25 cellular contexts compared by ENCODE assay signal in the genomic region with DNA sequence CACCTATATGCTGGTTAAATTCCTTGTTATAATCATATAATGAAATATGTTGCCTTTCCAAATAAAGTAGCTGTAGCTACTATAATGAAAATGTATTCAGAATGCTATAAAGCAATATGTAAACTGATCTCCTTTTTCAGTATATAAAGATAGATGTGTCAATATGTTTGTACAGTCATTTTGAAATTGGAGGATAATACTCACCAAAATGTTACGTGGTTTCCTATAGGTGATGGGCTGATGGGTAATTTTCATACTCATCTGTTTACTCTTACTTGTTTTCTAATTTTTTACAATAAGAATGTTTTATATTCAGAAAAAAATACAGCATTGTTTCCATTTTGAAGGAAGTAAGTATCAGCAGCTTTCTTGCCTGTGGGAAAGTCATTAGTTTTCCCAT.
"Had no signal": no experiment of that assay in that cellular context is flagged by ENCODE, and none has a peak within 500 bp of the region (broad histone marks: within the 10 kb centered on the region; RNA-seq: fewer than 3 reads in every experiment).

No MANE protein-coding gene starts in this region.

- H3K4me1 Mint-ChIP-seq: activated naive CD4-positive, alpha-beta T cell treated with anti-CD3 and anti-CD28 coated beads, Interleukin-2, amount 50 U/mL, for 24 hours; activated naive CD8-positive, alpha-beta T cell treated with anti-CD3 and anti-CD28 coated beads for 36 hours had no signal

- DNase-seq: activated CD4-positive, alpha-beta memory T cell treated with anti-CD3 and anti-CD28 coated beads, Interleukin-2, amount 10 ng/mL, durations not matched to agents 7 days and 5 days; activated CD4-positive, alpha-beta T cell treated with anti-CD3 and anti-CD28 coated beads, Interleukin-2, amount 10 ng/mL, durations not matched to agents 24 days and 14 days; activated CD4-positive, CD25-positive, alpha-beta regulatory T cell; activated CD8-positive, alpha-beta memory T cell treated with anti-CD3 and anti-CD28 coated beads, Interleukin-2, amount 50 U/mL, for 4 hours; activated effector memory CD4-positive, alpha-beta T cell treated with anti-CD3 and anti-CD28 coated beads, Interleukin-2, amount 50 U/mL, for 16 hours; activated naive CD4-positive, alpha-beta T cell treated with anti-CD3 and anti-CD28 coated beads for 36 hours; activated naive CD8-positive, alpha-beta T cell treated with anti-CD3 and anti-CD28 coated beads for 36 hours; activated naive CD8-positive, alpha-beta T cell treated with anti-CD3 and anti-CD28 coated beads, Interleukin-2, amount 50 U/mL, for 24 hours; activated T-cell treated with anti-CD3 and anti-CD28 coated beads, Interleukin-2, amount 50 U/mL, for 24 hours; adrenal gland; amygdala; aorta; body of pancreas; caudate nucleus; cortex of kidney; dermis blood vessel endothelial cell; effector CD4-positive, alpha-beta T cell; effector memory CD8-positive, alpha-beta T cell; erythroblast; foreskin keratinocyte; gastrocnemius medialis; glutamatergic neuron; heart left ventricle had no signal

- H3K4me3 Mint-ChIP-seq: activated CD4-positive, alpha-beta memory T cell treated with anti-CD3 and anti-CD28 coated beads, Interleukin-2, amount 10 ng/mL, durations not matched to agents 7 days and 5 days; activated CD4-positive, alpha-beta T cell treated with anti-CD3 and anti-CD28 coated beads, Interleukin-2, amount 10 ng/mL, durations not matched to agents 24 days and 14 days; activated naive CD4-positive, alpha-beta T cell treated with anti-CD3 and anti-CD28 coated beads for 36 hours; activated naive CD4-positive, alpha-beta T cell treated with anti-CD3 and anti-CD28 coated beads, Interleukin-2, amount 50 U/mL, for 24 hours; activated naive CD8-positive, alpha-beta T cell treated with anti-CD3 and anti-CD28 coated beads for 36 hours; activated naive CD8-positive, alpha-beta T cell treated with anti-CD3 and anti-CD28 coated beads, Interleukin-2, amount 50 U/mL, for 24 hours; activated T-cell treated with anti-CD3 and anti-CD28 coated beads, Interleukin-2, amount 50 U/mL, for 24 hours; effector memory CD8-positive, alpha-beta T cell had no signal

- H3K36me3 Mint-ChIP-seq: activated naive CD4-positive, alpha-beta T cell treated with anti-CD3 and anti-CD28 coated beads, Interleukin-2, amount 50 U/mL, for 24 hours had no signal

- H3K9me3 Mint-ChIP-seq: activated CD4-positive, alpha-beta memory T cell treated with anti-CD3 and anti-CD28 coated beads, Interleukin-2, amount 10 ng/mL, durations not matched to agents 7 days and 5 days; activated CD4-positive, alpha-beta T cell treated with anti-CD3 and anti-CD28 coated beads, Interleukin-2, amount 10 ng/mL, durations not matched to agents 24 days and 14 days; activated naive CD4-positive, alpha-beta T cell treated with anti-CD3 and anti-CD28 coated beads for 36 hours; activated naive CD4-positive, alpha-beta T cell treated with anti-CD3 and anti-CD28 coated beads, Interleukin-2, amount 50 U/mL, for 24 hours; activated naive CD8-positive, alpha-beta T cell treated with anti-CD3 and anti-CD28 coated beads for 36 hours; activated naive CD8-positive, alpha-beta T cell treated with anti-CD3 and anti-CD28 coated beads, Interleukin-2, amount 50 U/mL, for 24 hours; activated T-cell treated with anti-CD3 and anti-CD28 coated beads, Interleukin-2, amount 50 U/mL, for 24 hours; activated T-helper 2 cell treated with anti-CD3 and anti-CD28 coated beads, Interferon-gamma antibody, Interleukin-2, Interleukin-4, amounts not matched to agents 10 μg/mL and 5 μg/mL and 100 μg/mL, durations not matched to agents 14 hours and 24 hours and 36 hours; effector memory CD8-positive, alpha-beta T cell had no signal

- H3K27ac Mint-ChIP-seq: activated CD4-positive, alpha-beta memory T cell treated with anti-CD3 and anti-CD28 coated beads, Interleukin-2, amount 10 ng/mL, durations not matched to agents 7 days and 5 days; activated CD4-positive, alpha-beta T cell treated with anti-CD3 and anti-CD28 coated beads, Interleukin-2, amount 10 ng/mL, durations not matched to agents 24 days and 14 days; activated naive CD4-positive, alpha-beta T cell treated with anti-CD3 and anti-CD28 coated beads for 36 hours; activated naive CD4-positive, alpha-beta T cell treated with anti-CD3 and anti-CD28 coated beads, Interleukin-2, amount 50 U/mL, for 24 hours; activated naive CD8-positive, alpha-beta T cell treated with anti-CD3 and anti-CD28 coated beads for 36 hours; activated naive CD8-positive, alpha-beta T cell treated with anti-CD3 and anti-CD28 coated beads, Interleukin-2, amount 50 U/mL, for 24 hours; activated T-cell treated with anti-CD3 and anti-CD28 coated beads, Interleukin-2, amount 50 U/mL, for 24 hours; activated T-helper 2 cell treated with anti-CD3 and anti-CD28 coated beads, Interferon-gamma antibody, Interleukin-2, Interleukin-4, amounts not matched to agents 10 μg/mL and 5 μg/mL and 100 μg/mL, durations not matched to agents 14 hours and 24 hours and 36 hours; effector memory CD8-positive, alpha-beta T cell had no signal

- ATAC-seq: activated naive CD8-positive, alpha-beta T cell treated with anti-CD3 and anti-CD28 coated beads, Interleukin-2, amount 50 U/mL, for 24 hours; body of pancreas; effector memory CD8-positive, alpha-beta T cell; foreskin keratinocyte; gastrocnemius medialis; heart left ventricle had no signal
